Comparison of ENCODE assay signal across 24 cellular contexts in the genomic region with DNA sequence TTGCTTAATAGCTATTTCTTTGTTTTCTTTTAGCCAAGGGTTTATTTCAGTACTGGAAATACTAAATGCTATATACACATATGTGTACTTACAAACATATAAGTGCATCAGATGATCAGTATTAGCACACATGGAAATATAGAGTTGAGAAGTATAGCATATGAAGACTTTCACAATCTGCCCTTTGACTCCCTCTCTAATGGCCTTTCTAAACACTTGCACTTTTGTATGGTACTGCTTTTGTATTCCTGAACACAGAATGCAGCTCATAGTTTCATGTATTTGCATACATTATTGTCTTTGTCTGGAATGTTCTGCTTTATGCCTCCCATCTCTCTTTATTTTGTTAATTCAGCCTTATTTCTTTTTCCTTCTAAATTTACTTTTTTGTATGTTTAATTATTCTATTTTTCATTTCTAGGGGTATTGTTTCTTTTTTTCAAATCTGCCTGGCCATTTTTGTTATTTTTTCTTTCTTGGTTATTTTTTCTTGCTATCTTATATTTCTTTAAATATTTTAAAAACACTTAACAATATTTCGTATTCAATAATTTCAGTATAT. TPM values are rescaled to one million over a fixed set of nuclear protein-coding genes. Genes with fewer than 3 reads are reported as not detected.
DNase-seq lines count a peak whose midpoint lies in the region; ATAC-seq, FAIRE-seq and TF ChIP-seq lines count a peak whose summit lies in the region.
"Had no signal": no experiment of that assay in that cellular context is flagged by ENCODE, and none has a peak within 500 bp of the region (broad histone marks: within the 10 kb centered on the region; RNA-seq: fewer than 3 reads in every experiment).

No MANE protein-coding gene starts in this region.

- in situ Hi-C loops in HepG2 (cut with HindIII; ENCODE audit: extremely low pct_ligation_motif_present, low pct_unique_long_range_greater_than_20kb) = no loop called here

- no peaks in the 10 kb centered on the region for H3K27me3 ChIP-seq in HepG2 (ENCODE audit: control insufficient read depth in 1 of 2, insufficient read depth in 2 of 2, low read length in 2 of 2)
- H3K27me3 ChIP-seq: BLaER1, heart left ventricle, SJCRH30, tibial artery, vagina had no signal

- FAIRE-seq in HepG2 (lab: Jason Lieb, UNC) = no peak
- FAIRE-seq: H54 had no signal

- no peak for TF ChIP-seq RAD21 in HepG2 (CRISPR knock-in tag; IDR thresholded peaks at IDR 0.05)

- ATAC-seq in HepG2 (peak; percentile 78), HG03520 (IDR thresholded peaks at IDR 0.05; ENCODE audit: unreplicated experiment) (no peak), HG02885 (IDR thresholded peaks at IDR 0.05; ENCODE audit: poor library complexity, unreplicated experiment) (no peak)
- ATAC-seq: esophagus mucosa; heart left ventricle; stimulated activated naive CD8-positive, alpha-beta T cell treated with anti-CD3 and anti-CD28 coated beads, Interleukin-15, amount 100 ng/mL, for 72 hours had no signal

- H3K27ac ChIP-seq in HepG2 (ENCODE audit: extremely low read length, insufficient read depth, low read length) (no peak overlapping the region), temporal lobe (ENCODE audit: low read depth, low read length) (peak overlapping the region; percentile 69)
- H3K27ac ChIP-seq: BLaER1, heart left ventricle, parathyroid adenoma, SJCRH30, tibial artery, vagina had no signal

- intact Hi-C loops in HepG2 (cut with micrococcal nuclease; ENCODE audit: unreplicated experiment) = no loop called here

- BruUV-seq in HepG2 (replicated peaks; lab: Mats Ljungman, UMichigan) = no TSS peak

- DNase-seq in HuH-7.5 (ENCODE audit: low spot score) (peak; percentile 8), choroid plexus epithelial cell (ENCODE audit: low read depth) (peak; percentile 12), HepG2 (ENCODE audit: low spot score) (peak; percentile 73), DMS 273 (lab: John Stamatoyannopoulos, UW; ENCODE audit: unreplicated experiment) (no peak)
- DNase-seq: activated CD4-positive, alpha-beta T cell treated with anti-CD3 and anti-CD28 coated beads, Interleukin-2, amount 10 ng/mL, durations not matched to agents 7 days and 5 days; activated effector memory CD4-positive, alpha-beta T cell treated with anti-CD3 and anti-CD28 coated beads, Interleukin-2, amount 50 U/mL, for 16 hours; activated T-cell treated with anti-CD3 and anti-CD28 coated beads, Interleukin-2, amount 50 U/mL, for 24 hours; DMS53; heart left ventricle; NCI-H1048; NCI-H82; stimulated activated CD4-positive, alpha-beta T cell treated with anti-CD3 and anti-CD28 coated beads, Interleukin-1b, Interleukin-23, amount 100 ng/mL, for 48 hours; stimulated activated naive CD8-positive, alpha-beta T cell treated with anti-CD3 and anti-CD28 coated beads, Interleukin-15, amount 100 ng/mL, for 72 hours; tibial artery had no signal

- no peaks in the 10 kb centered on the region for H4K20me1 ChIP-seq in HepG2 (ENCODE audit: insufficient read depth, low read length)
- H4K20me1 ChIP-seq: BLaER1 had no signal

- H3K9ac ChIP-seq in HepG2 (ENCODE audit: insufficient read depth, low read depth, low read length) = no peak overlapping the region
- H3K9ac ChIP-seq: BLaER1, parathyroid adenoma had no signal

- no peaks in the 10 kb centered on the region for H3K9me3 ChIP-seq in HepG2 (ENCODE audit: low read length)
- H3K9me3 ChIP-seq: BLaER1, heart left ventricle, SJCRH30, tibial artery, vagina had no signal

- TF ChIP-seq CTCF in choroid plexus epithelial cell (conservative IDR thresholded peaks at IDR 0.05; ENCODE audit: low read depth, low read length) (no peak), HepG2 (CRISPR knock-in tag; IDR thresholded peaks at IDR 0.05) (no peak)

- no peak for TF ChIP-seq EP300 in HepG2 (IDR thresholded peaks at IDR 0.05; ENCODE audit: low read depth in 2 of 2, low read length in 2 of 2)
- TF ChIP-seq EP300 in HepG2 (CRISPR knock-in tag; IDR thresholded peaks at IDR 0.05; ENCODE audit: borderline replicate concordance) = no peak

- no peak overlapping the region for H3K4me3 ChIP-seq in choroid plexus epithelial cell (ENCODE audit: low read depth, low read length)
- no peak overlapping the region for H3K4me3 ChIP-seq in HepG2 (replicated peaks in 1 of 3; ENCODE audit: insufficient read depth in 1 of 3, low read depth in 2 of 3, low read length in 3 of 3)
- H3K4me3 ChIP-seq: BLaER1, heart left ventricle, SJCRH30, smooth muscle cell, tibial artery, vagina had no signal

- CTCF ChIA-PET in HepG2 (lab: Yijun Ruan, JAX; ENCODE audit: low intra/inter-chr PET ratio, low total read pairs) = no interaction called here

- H3K79me2 ChIP-seq in HepG2 (ENCODE audit: insufficient read depth, low read length) = no peaks in the 10 kb centered on the region

- H3K4me2 ChIP-seq in HepG2 (ENCODE audit: low read depth, low read length) = no peak overlapping the region
- H3K4me2 ChIP-seq: BLaER1, smooth muscle cell had no signal

- 81% methylated on average over 1 of the region's 1 CpG for WGBS in HepG2 (ENCODE audit: low lambda C conversion rate)

- H3K36me3 ChIP-seq in HepG2 (replicated peaks in 1 of 2; ENCODE audit: control insufficient read depth in 1 of 2, insufficient read depth in 2 of 2, low read length in 2 of 2) = no peaks in the 10 kb centered on the region
- H3K36me3 ChIP-seq: BLaER1, heart left ventricle, SJCRH30, tibial artery, vagina had no signal

- H3K4me1 ChIP-seq in HepG2 (ENCODE audit: insufficient read depth, low read length) = peaks cover 16% of the 10 kb centered on the region
- H3K4me1 ChIP-seq: SJCRH30, tibial artery had no signal

- POLR2A ChIA-PET in HepG2 (lab: Yijun Ruan, JAX) = no interaction called here

- no peak for TF ChIP-seq POLR2A in HepG2 (IDR thresholded peaks at IDR 0.05; ENCODE audit: insufficient read depth in 1 of 2, low read depth in 2 of 2, low read length in 2 of 2)

- H2AFZ ChIP-seq in HepG2 (ENCODE audit: low read length) = no peak overlapping the region
- H2AFZ ChIP-seq: parathyroid adenoma had no signal

TF ChIP-seq in HepG2, 621 proteins besides CTCF, POLR2A, EP300 and RAD21 (continues in another document):
- TF ChIP-seq ZNF768 (CRISPR knock-in tag; IDR thresholded peaks at IDR 0.05) = no peak
- no peak for TF ChIP-seq RNF2 (conservative IDR thresholded peaks at IDR 0.05; ENCODE audit: low read depth)
- TF ChIP-seq, protein P1, sequence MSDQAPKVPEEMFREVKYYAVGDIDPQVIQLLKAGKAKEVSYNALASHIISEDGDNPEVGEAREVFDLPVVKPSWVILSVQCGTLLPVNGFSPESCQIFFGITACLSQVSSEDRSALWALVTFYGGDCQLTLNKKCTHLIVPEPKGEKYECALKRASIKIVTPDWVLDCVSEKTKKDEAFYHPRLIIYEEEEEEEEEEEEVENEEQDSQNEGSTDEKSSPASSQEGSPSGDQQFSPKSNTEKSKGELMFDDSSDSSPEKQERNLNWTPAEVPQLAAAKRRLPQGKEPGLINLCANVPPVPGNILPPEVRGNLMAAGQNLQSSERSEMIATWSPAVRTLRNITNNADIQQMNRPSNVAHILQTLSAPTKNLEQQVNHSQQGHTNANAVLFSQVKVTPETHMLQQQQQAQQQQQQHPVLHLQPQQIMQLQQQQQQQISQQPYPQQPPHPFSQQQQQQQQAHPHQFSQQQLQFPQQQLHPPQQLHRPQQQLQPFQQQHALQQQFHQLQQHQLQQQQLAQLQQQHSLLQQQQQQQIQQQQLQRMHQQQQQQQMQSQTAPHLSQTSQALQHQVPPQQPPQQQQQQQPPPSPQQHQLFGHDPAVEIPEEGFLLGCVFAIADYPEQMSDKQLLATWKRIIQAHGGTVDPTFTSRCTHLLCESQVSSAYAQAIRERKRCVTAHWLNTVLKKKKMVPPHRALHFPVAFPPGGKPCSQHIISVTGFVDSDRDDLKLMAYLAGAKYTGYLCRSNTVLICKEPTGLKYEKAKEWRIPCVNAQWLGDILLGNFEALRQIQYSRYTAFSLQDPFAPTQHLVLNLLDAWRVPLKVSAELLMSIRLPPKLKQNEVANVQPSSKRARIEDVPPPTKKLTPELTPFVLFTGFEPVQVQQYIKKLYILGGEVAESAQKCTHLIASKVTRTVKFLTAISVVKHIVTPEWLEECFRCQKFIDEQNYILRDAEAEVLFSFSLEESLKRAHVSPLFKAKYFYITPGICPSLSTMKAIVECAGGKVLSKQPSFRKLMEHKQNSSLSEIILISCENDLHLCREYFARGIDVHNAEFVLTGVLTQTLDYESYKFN (CRISPR knock-in tag; conservative IDR thresholded peaks at IDR 0.05) = 0 out of 2 replicates have a peak, but pooled peaks have one; percentile 14
- TF ChIP-seq ATF7 (IDR thresholded peaks at IDR 0.05) = no peak
- TF ChIP-seq ATF7 (CRISPR knock-in tag; IDR thresholded peaks at IDR 0.05) = no peak
- TF ChIP-seq ZNF563 (CRISPR knock-in tag; IDR thresholded peaks at IDR 0.05) = no peak
- TF ChIP-seq MLLT10 (CRISPR knock-in tag; IDR thresholded peaks at IDR 0.05) = no peak

RNA-seq across cellular contexts. Expression of a gene that starts 28.8 kb away (rescaled TPM):
- 8.4 and 9.8 TPM in 2 replicates for total RNA-seq in HepG2 (2016; rRNA removed; fragmentation: Illumina TruSeq; extraction: Trizol)
- total RNA-seq in HepG2 (2016; cell fraction: cytosol; rRNA removed; fragmentation: Illumina TruSeq; extraction: Trizol; ENCODE audit: low read depth) = 3.3 and 3.8 TPM in 2 replicates
- total RNA-seq in HepG2 (2016; cell fraction: insoluble cytoplasmic fraction; rRNA removed; fragmentation: Illumina TruSeq; extraction: Trizol) = 9.1 and 9.4 TPM in 2 replicates
- total RNA-seq in HepG2 (2016; cell fraction: membrane; rRNA removed; fragmentation: Illumina TruSeq; extraction: Trizol) = 5.6 and 6.6 TPM in 2 replicates
- 8.7 and 11.8 TPM in 2 replicates for total RNA-seq in HepG2 (2016; cell fraction: nucleus; rRNA removed; fragmentation: Illumina TruSeq; extraction: Trizol)
- 4.4 and 6.0 TPM in 2 replicates for polyA plus RNA-seq in HepG2 (2011; rRNA removed)
- polyA plus RNA-seq in HepG2 (2011; cell fraction: cytosol; rRNA removed) = 2.6 TPM in 2 replicates
- polyA plus RNA-seq in HepG2 (2011; cell fraction: nucleus; rRNA removed) = 1.9 and 2.0 TPM in 2 replicates
- 2.1 and 3.9 TPM in 2 replicates for polyA plus RNA-seq in HepG2 (2012)
- 5.3 and 6.1 TPM in 2 replicates for polyA plus RNA-seq in HepG2 (2016; cell fraction: cytosol; fragmentation: Illumina TruSeq; extraction: Trizol; ENCODE audit: low read depth)
- polyA plus RNA-seq in HepG2 (2016; cell fraction: insoluble cytoplasmic fraction; fragmentation: Illumina TruSeq; extraction: Trizol; ENCODE audit: low read depth) = 6.5 and 10.2 TPM in 2 replicates
- polyA plus RNA-seq in HepG2 (2016; cell fraction: membrane; fragmentation: Illumina TruSeq; extraction: Trizol; ENCODE audit: low read depth) = 4.7 and 6.8 TPM in 2 replicates
- polyA plus RNA-seq in HepG2 (2016; cell fraction: nucleus; fragmentation: Illumina TruSeq; extraction: Trizol; ENCODE audit: insufficient read depth, low read depth) = 13.1 and 14.2 TPM in 2 replicates
- 5.0 and 23.4 TPM in 2 replicates for polyA minus RNA-seq in HepG2 (2011; rRNA and poly(A)+ RNA removed; ENCODE audit: low replicate concordance)
- 4.7 and 6.3 TPM in 2 replicates for polyA minus RNA-seq in HepG2 (2011; cell fraction: cytosol; rRNA and poly(A)+ RNA removed)
- polyA minus RNA-seq in HepG2 (2011; cell fraction: nucleus; rRNA and poly(A)+ RNA removed) = 6.8 and 8.0 TPM in 2 replicates
- 12.3 TPM for total RNA-seq in temporal lobe
